Comparison of ENCODE assay signal across 23 cellular contexts in genomic region chr1:204615881-204616280, GRCh38.
"Had no signal": no experiment of that assay in that cellular context is flagged by ENCODE, and none has a peak within 500 bp of the region (broad histone marks: within the 10 kb centered on the region; RNA-seq: fewer than 3 reads in every experiment).

No MANE protein-coding gene starts in this region.

- H3K27me3 Mint-ChIP-seq: activated CD4-positive, alpha-beta T cell treated with anti-CD3 and anti-CD28 coated beads for 36 hours had no signal

- H3K27ac ChIP-seq: breast epithelium, colonic mucosa, left lung, lower lobe of right lung, neural progenitor cell, suprapubic skin, tibial artery, upper lobe of right lung had no signal

- H3K4me1 ChIP-seq: colonic mucosa, left lung, lower lobe of right lung, suprapubic skin, tibial artery, upper lobe of right lung had no signal

- H3K4me3 ChIP-seq: breast epithelium, colonic mucosa, left lung, lower lobe of right lung, neural progenitor cell, suprapubic skin, tibial artery, upper lobe of right lung had no signal

- H3K4me1 Mint-ChIP-seq: activated CD4-positive, alpha-beta T cell treated with anti-CD3 and anti-CD28 coated beads for 36 hours; natural killer cell had no signal

- DNase-seq: activated CD4-positive, alpha-beta T cell treated with anti-CD3 and anti-CD28 coated beads for 36 hours; activated CD4-positive, alpha-beta T cell treated with anti-CD3 and anti-CD28 coated beads, Interleukin-2, amount 50 U/mL, for 4 hours; activated CD4-positive, CD25-positive, alpha-beta regulatory T cell; activated naive CD4-positive, alpha-beta T cell; activated T-cell treated with anti-CD3 and anti-CD28 coated beads for 4 hours; activated T-cell treated with anti-CD3 and anti-CD28 coated beads, Interleukin-2, amount 50 U/mL, for 72 hours; central memory CD4-positive, alpha-beta T cell; colonic mucosa; effector CD8-positive, alpha-beta T cell; left lung; lower lobe of right lung; mesendoderm; natural killer cell; right cardiac atrium; stimulated activated CD4-positive, alpha-beta T cell treated with anti-CD3 and anti-CD28 coated beads, Interleukin-15, amount 100 ng/mL, for 24 hours; stimulated activated CD4-positive, alpha-beta T cell treated with anti-CD3 and anti-CD28 coated beads, Interleukin-2, amount 100 ng/mL, for 24 hours; stimulated activated naive CD4-positive, alpha-beta T cell; tibial artery; upper lobe of right lung had no signal

- H3K27ac Mint-ChIP-seq: activated CD4-positive, alpha-beta T cell treated with anti-CD3 and anti-CD28 coated beads for 36 hours; activated naive CD4-positive, alpha-beta T cell treated with anti-CD3 and anti-CD28 coated beads, Interleukin-2, amount 50 U/mL, for 72 hours; activated T-cell treated with anti-CD3 and anti-CD28 coated beads, Interleukin-2, amount 50 U/mL, for 72 hours; natural killer cell had no signal

- H3K27me3 ChIP-seq: breast epithelium, colonic mucosa, left lung, neural progenitor cell, upper lobe of right lung had no signal

- H3K9me3 ChIP-seq: breast epithelium, colonic mucosa, left lung, lower lobe of right lung, suprapubic skin, tibial artery, upper lobe of right lung had no signal

- H3K36me3 ChIP-seq: breast epithelium, colonic mucosa, left lung, lower lobe of right lung, neural progenitor cell, suprapubic skin, tibial artery, upper lobe of right lung had no signal

- ATAC-seq: activated CD4-positive, alpha-beta T cell treated with anti-CD3 and anti-CD28 coated beads for 36 hours; activated naive CD4-positive, alpha-beta T cell treated with anti-CD3 and anti-CD28 coated beads, Interleukin-2, amount 50 U/mL, for 72 hours; activated T-cell treated with anti-CD3 and anti-CD28 coated beads, Interleukin-2, amount 50 U/mL, for 72 hours; left lung; lower lobe of right lung; natural killer cell; right cardiac atrium; upper lobe of right lung had no signal

- H3K4me3 Mint-ChIP-seq: activated CD4-positive, alpha-beta T cell treated with anti-CD3 and anti-CD28 coated beads for 36 hours; activated T-cell treated with anti-CD3 and anti-CD28 coated beads, Interleukin-2, amount 50 U/mL, for 72 hours; natural killer cell had no signal

- H3K9me3 Mint-ChIP-seq: activated naive CD4-positive, alpha-beta T cell treated with anti-CD3 and anti-CD28 coated beads, Interleukin-2, amount 50 U/mL, for 72 hours; activated T-cell treated with anti-CD3 and anti-CD28 coated beads, Interleukin-2, amount 50 U/mL, for 72 hours; natural killer cell had no signal

- H3K36me3 Mint-ChIP-seq: activated naive CD4-positive, alpha-beta T cell treated with anti-CD3 and anti-CD28 coated beads, Interleukin-2, amount 50 U/mL, for 72 hours; natural killer cell; neural progenitor cell had no signal
